Comparison of ENCODE assay signal across 7 cellular contexts in genomic region chr3:124887177-124887995, GRCh38. TPM values are rescaled to one million over a fixed set of nuclear protein-coding genes. Genes with fewer than 3 reads are reported as not detected.
DNase-seq lines count a peak whose midpoint lies in the region; ATAC-seq and TF ChIP-seq lines count a peak whose summit lies in the region.

ITGB5 (minus strand) TSS chr3:124887365; CDS start chr3:124887000, 365 bp downstream.

- H3K4me1 ChIP-seq in thoracic aorta (ENCODE audit: control insufficient read depth in 1 of 2, low read depth in 2 of 2): peaks cover 27 to 41% of the 10 kb centered on the region in 2 donors

- TF ChIP-seq CTCF in GM12875 (IDR thresholded peaks at IDR 0.05; ENCODE audit: borderline replicate concordance, insufficient read depth, low read depth, low read length): no peak
- TF ChIP-seq CTCF in HFF-Myc (IDR thresholded peaks at IDR 0.05; ENCODE audit: low read depth, low read length, missing control alignments): no peak
- no peak for TF ChIP-seq CTCF in thoracic aorta (IDR thresholded peaks at IDR 0.05)

- peak; percentile 75 to 77 for ATAC-seq in activated T-cell treated with anti-CD3 and anti-CD28 coated beads, Interleukin-2, amount 50 U/mL, for 72 hours (replicated peaks in 1 of 2)
- ATAC-seq in thoracic aorta (ENCODE audit: insufficient number of reproducible peaks, low FRiP score, low read depth): peak; percentile 64

- no peaks in the 10 kb centered on the region for H3K27me3 ChIP-seq in thoracic aorta (replicated peaks; ENCODE audit: insufficient read depth)

- H3K36me3 ChIP-seq in thoracic aorta: no peaks in the 10 kb centered on the region

- H3K36me3 Mint-ChIP-seq in activated T-cell treated with anti-CD3 and anti-CD28 coated beads, Interleukin-2, amount 50 U/mL, for 72 hours (ENCODE audit: insufficient read depth in 2 of 2): no peaks in the 10 kb centered on the region

- H3K27me3 Mint-ChIP-seq in activated T-cell treated with anti-CD3 and anti-CD28 coated beads, Interleukin-2, amount 50 U/mL, for 72 hours (ENCODE audit: low read depth): peaks cover 57% of the 10 kb centered on the region

- no peaks in the 10 kb centered on the region for H3K9me3 Mint-ChIP-seq in activated T-cell treated with anti-CD3 and anti-CD28 coated beads, Interleukin-2, amount 50 U/mL, for 72 hours

- peak within 1 kb of the TSS; percentile 92 to 97 for H3K27ac ChIP-seq in thoracic aorta

- no peaks in the 10 kb centered on the region for H3K9me3 ChIP-seq in thoracic aorta

- DNase-seq in HFF-Myc (ENCODE audit: extremely low read depth, low read depth) (no peak), NCI-H2196 (lab: John Stamatoyannopoulos, UW; ENCODE audit: unreplicated experiment) (peak; percentile 71), fibroblast of peridontal ligament (ENCODE audit: extremely low read depth) (peak; percentile 69), myocyte (ENCODE audit: low read depth) (peak; percentile 87), thoracic aorta (ENCODE audit: low spot score) (peak; percentile 68)
- peak; percentile 40 to 46 for DNase-seq in activated T-cell treated with anti-CD3 and anti-CD28 coated beads, Interleukin-2, amount 50 U/mL, for 72 hours

- peak within 1 kb of the TSS; percentile 78 to 85 for H3K4me3 Mint-ChIP-seq in activated T-cell treated with anti-CD3 and anti-CD28 coated beads, Interleukin-2, amount 50 U/mL, for 72 hours

- H3K4me3 ChIP-seq in GM12875 (ENCODE audit: low read depth, low read length): peak within 1 kb of the TSS; percentile 49
- peak within 1 kb of the TSS; percentile 65 for H3K4me3 ChIP-seq in HFF-Myc (replicated peaks; ENCODE audit: low read depth, low read length)
- peak within 1 kb of the TSS; percentile 89 for H3K4me3 ChIP-seq in thoracic aorta

- no peak within 1 kb of the TSS for H3K27ac Mint-ChIP-seq in activated T-cell treated with anti-CD3 and anti-CD28 coated beads, Interleukin-2, amount 50 U/mL, for 72 hours

- no peaks in the 10 kb centered on the region for H3K4me1 Mint-ChIP-seq in activated T-cell treated with anti-CD3 and anti-CD28 coated beads, Interleukin-2, amount 50 U/mL, for 72 hours (ENCODE audit: low read depth)

RNA-seq across cellular contexts. Expression of gene ITGB5, which starts in this region (rescaled TPM):
- total RNA-seq in activated T-cell treated with anti-CD3 and anti-CD28 coated beads, Interleukin-2, amount 50 U/mL, for 72 hours: 1 to 10 TPM in 1 of 2 donors, under 1 TPM in 1; 0.65 to 1.6 TPM
- total RNA-seq in myocyte (203 and 258 TPM in 2 replicates), thoracic aorta (100 to 1,000 TPM; 576 to 592 TPM)
- polyA plus RNA-seq in myocyte (2012): 762 TPM

Comparison
In these comparisons a context has a peak if more than half of its experiments do, and no peak if none do; other contexts are left out.
1. RNA of gene ITGB5 (total RNA-seq): 576 to 592 TPM in thoracic aorta and 203 to 258 TPM in myocyte; 0.65 to 1.6 TPM in activated T-cell treated with anti-CD3 and anti-CD28 coated beads, Interleukin-2, amount 50 U/mL, for 72 hours; every median in the first group is over 10 times any median in the second.
2. Peak in every context shown above with its lines, with median percentiles within 50 percentile points of each other: H3K4me3 ChIP-seq.